Comparison of ENCODE assay signal across 8 cellular contexts in genomic region chr17:50542795-50543774, GRCh38. TPM values are rescaled to one million over a fixed set of nuclear protein-coding genes. Genes with fewer than 3 reads are reported as not detected.
DNase-seq lines count a peak whose midpoint lies in the region; ATAC-seq and TF ChIP-seq lines count a peak whose summit lies in the region.

No MANE protein-coding gene starts in this region.

- H3K27ac ChIP-seq in DND-41 (ENCODE audit: low read length) (no peak overlapping the region), neural cell (ENCODE audit: low read length) (peak overlapping the region; percentile 71)

- H3K4me2 ChIP-seq in DND-41 (ENCODE audit: insufficient read depth, low read length) (peak overlapping the region; percentile 96), neural cell (ENCODE audit: low read length) (peak overlapping the region; percentile 71)

- peak overlapping the region; percentile 56; the same call in 1 of the 2 replicates for H3K9ac ChIP-seq in DND-41 (ENCODE audit: low read depth, low read length)
- H3K9ac ChIP-seq in neural cell (ENCODE audit: low read length): peak overlapping the region; percentile 79

- H3K9me3 ChIP-seq in DND-41 (ENCODE audit: insufficient read depth, low read length, severe bottlenecking): no peaks in the 10 kb centered on the region
- H3K9me3 ChIP-seq in neural cell (ENCODE audit: low read length): no peaks in the 10 kb centered on the region

- no peaks in the 10 kb centered on the region for H3K27me3 ChIP-seq in DND-41 (ENCODE audit: insufficient read depth, low read length, poor library complexity)
- H3K27me3 ChIP-seq in neural cell (ENCODE audit: insufficient read depth, low read depth, low read length): no peaks in the 10 kb centered on the region

- no peaks in the 10 kb centered on the region for H3F3A ChIP-seq in neural cell (ENCODE audit: insufficient read depth, low read length, poor library complexity, severe bottlenecking)

- TF ChIP-seq RAD21 in neural cell (conservative IDR thresholded peaks at IDR 0.05): no peak

- 0 out of 2 replicates have a peak, but pooled peaks cover 2% of the 10 kb centered on the region for H4K20me1 ChIP-seq in DND-41 (ENCODE audit: insufficient read depth, low read length)
- H4K20me1 ChIP-seq in neural cell (ENCODE audit: insufficient read depth): no peaks in the 10 kb centered on the region

- H3K9me2 ChIP-seq in neural cell (ENCODE audit: insufficient read depth, low read length): no peaks in the 10 kb centered on the region

- intact Hi-C loops in sciatic nerve (cut with DNase I): no loop called here

- H2AFZ ChIP-seq in DND-41 (ENCODE audit: low read depth, low read length): peak overlapping the region; percentile 86
- H2AFZ ChIP-seq in neural cell (ENCODE audit: low read depth, low read length): peak overlapping the region; percentile 37

- TF ChIP-seq CTCF in DND-41 (IDR thresholded peaks at IDR 0.05; ENCODE audit: borderline replicate concordance, extremely low read depth, low read length, poor library complexity, severe bottlenecking) (no peak), neural cell (IDR thresholded peaks at IDR 0.05; ENCODE audit: poor library complexity, severe bottlenecking) (no peak)

- H3K36me3 ChIP-seq in DND-41 (ENCODE audit: insufficient read depth, low read length): no peaks in the 10 kb centered on the region
- H3K36me3 ChIP-seq in neural cell (ENCODE audit: insufficient read depth, low read length): no peaks in the 10 kb centered on the region

- TF ChIP-seq EP300 in neural cell (conservative IDR thresholded peaks at IDR 0.05; ENCODE audit: poor library complexity, severe bottlenecking): no peak

- ATAC-seq in DND-41 (ENCODE audit: insufficient read depth, low read depth) (no peak), sciatic nerve (no peak)

- H3K79me2 ChIP-seq in DND-41 (ENCODE audit: insufficient read depth, low read length): no peaks in the 10 kb centered on the region
- H3K79me2 ChIP-seq in neural cell (replicated peaks; ENCODE audit: insufficient read depth, low read length): no peaks in the 10 kb centered on the region

- no peak for DNase-seq in DND-41
- peak; percentile 79 for DNase-seq in NCI-H526 treated with DMSO at 0.1 percent for 48 hours (lab: John Stamatoyannopoulos, UW)
- peak; percentile 51 for DNase-seq in ecto neural progenitor cell (ENCODE audit: low spot score)
- no peak for DNase-seq in foreskin melanocyte
- DNase-seq in sciatic nerve (ENCODE audit: low spot score): no peak
- DNase-seq in H4 (ENCODE audit: low spot score): no peak
- DNase-seq in NOMO-1 treated with DMSO at 0.1 percent for 48 hours (lab: John Stamatoyannopoulos, UW; ENCODE audit: unreplicated experiment): no peak

- peak overlapping the region in 1 of 2 experiments; percentile 69; a peak in 1 of 4 replicates for H3K4me3 ChIP-seq in DND-41 (ENCODE audit: low read depth in 1 of 2, low read length in 2 of 2)
- H3K4me3 ChIP-seq in neural cell (ENCODE audit: low read length): peak overlapping the region; percentile 70

- peaks cover 37% of the 10 kb centered on the region for H3K4me1 ChIP-seq in DND-41 (ENCODE audit: insufficient read depth, low read length)

TF ChIP-seq in neural cell, 6 proteins besides CTCF, POLR2A, EP300 and RAD21:
- no peak for TF ChIP-seq SMC3 (conservative IDR thresholded peaks at IDR 0.05; ENCODE audit: poor library complexity)
- TF ChIP-seq MXI1 (conservative IDR thresholded peaks at IDR 0.05; ENCODE audit: poor library complexity, severe bottlenecking): no peak
- TF ChIP-seq EZH2 (IDR thresholded peaks at IDR 0.05; ENCODE audit: borderline replicate concordance, insufficient read depth, low read length, poor library complexity, severe bottlenecking): no peak
- no peak for TF ChIP-seq POLR2AphosphoS5 (IDR thresholded peaks at IDR 0.05)
- TF ChIP-seq REST (IDR thresholded peaks at IDR 0.05; ENCODE audit: borderline replicate concordance): no peak
- TF ChIP-seq TAF1 (IDR thresholded peaks at IDR 0.05; ENCODE audit: low read depth): no peak

RNA-seq across cellular contexts. Expression of gene SPATA20, which starts 3.9 kb away (rescaled TPM):
- polyA plus RNA-seq in neural cell: 48.1 and 53.5 TPM in 2 replicates
- 21.6 and 24.1 TPM in 2 replicates for polyA minus RNA-seq in neural cell
- 37.5 TPM for total RNA-seq in sciatic nerve
- 88.7 and 104 TPM in 2 replicates for total RNA-seq in H4 (2014; rRNA removed; shearing (Covaris generic))

RNA-seq across cellular contexts. Expression of gene EPN3, which starts 10.6 kb away (rescaled TPM):
- polyA plus RNA-seq in neural cell: not detected in 2 replicates
- 0.81 and 0.97 TPM in 2 replicates for polyA minus RNA-seq in neural cell
- 0.27 TPM for total RNA-seq in sciatic nerve
- not detected in 2 replicates for total RNA-seq in H4 (2014; rRNA removed; shearing (Covaris generic))

RNA-seq across cellular contexts. Expression of gene CACNA1G, which starts 17.4 kb away (rescaled TPM):
- polyA plus RNA-seq in neural cell: 10.9 and 11.0 TPM in 2 replicates
- polyA minus RNA-seq in neural cell: 24.1 and 28.0 TPM in 2 replicates
- 0.36 TPM for total RNA-seq in sciatic nerve
- total RNA-seq in H4 (2014; rRNA removed; shearing (Covaris generic)): 0.97 and 1.7 TPM in 2 replicates

RNA-seq across cellular contexts. Expression of gene MYCBPAP, which starts 34.8 kb away (rescaled TPM):
- polyA plus RNA-seq in neural cell: 0.34 and 0.35 TPM in 2 replicates
- polyA minus RNA-seq in neural cell: not detected in 2 replicates
- 3.3 TPM for total RNA-seq in sciatic nerve
- not detected in 2 replicates for total RNA-seq in H4 (2014; rRNA removed; shearing (Covaris generic))

Comparison
In these comparisons a context has a peak if more than half of its experiments do, and no peak if none do; other contexts are left out.
1. DNase-seq: peak in NCI-H526 treated with DMSO at 0.1 percent for 48 hours (single experiment) and ecto neural progenitor cell (single experiment); none in DND-41 (single experiment), foreskin melanocyte (single experiment), sciatic nerve (single experiment), H4 (single experiment) and NOMO-1 treated with DMSO at 0.1 percent for 48 hours (single experiment).